11 cellular contexts compared by ENCODE assay signal in genomic region chr11:74720596-74721478, GRCh38. TPM values are rescaled to one million over a fixed set of nuclear protein-coding genes. Genes with fewer than 3 reads are reported as not detected.
A peak's percentile ranks its signal among the peaks of the same experiment; 100 is the strongest.
DNase-seq lines count a peak whose midpoint lies in the region; ATAC-seq, FAIRE-seq and TF ChIP-seq lines count a peak whose summit lies in the region.
"Had no signal": no experiment of that assay in that cellular context is flagged by ENCODE, and none has a peak within 500 bp of the region (broad histone marks: within the 10 kb centered on the region; RNA-seq: fewer than 3 reads in every experiment).

No MANE protein-coding gene starts in this region.

- H3K27me3 ChIP-seq in right cardiac atrium (ENCODE audit: control insufficient read depth, insufficient read depth), result no peaks in the 10 kb centered on the region
- H3K27me3 ChIP-seq in pancreas, result no peaks in the 10 kb centered on the region
- H3K27me3 ChIP-seq: right lobe of liver had no signal

- no peaks in the 10 kb centered on the region for H3K36me3 Mint-ChIP-seq in activated naive CD4-positive, alpha-beta T cell treated with anti-CD3 and anti-CD28 coated beads, Interleukin-2, amount 50 U/mL, for 72 hours

- peak; percentile 26 for DNase-seq in AG10803 (ENCODE audit: low read depth)
- DNase-seq in cardiac fibroblast (ENCODE audit: low read depth in 2 of 2), result peak; percentile 29 to 84
- peak; percentile 88 to 95 (median 93) for DNase-seq in right cardiac atrium
- DNase-seq in pancreas, result peak in 2 of 6 donors; percentile 24 to 32
- no peak for DNase-seq in GM13976 (ENCODE audit: low spot score)
- DNase-seq in activated naive CD4-positive, alpha-beta T cell treated with anti-CD3 and anti-CD28 coated beads, Interleukin-2, amount 50 U/mL, for 72 hours (ENCODE audit: low spot score in 2 of 2), result no peak
- DNase-seq in SK-N-DZ (ENCODE audit: low spot score), result no peak
- no peak for DNase-seq in DMS153 (lab: John Stamatoyannopoulos, UW)
- DNase-seq: right lobe of liver had no signal

- in situ Hi-C loops in GM13976 (cut with MboI; ENCODE audit: low sequenced_read_pairs, unreplicated experiment), result no loop called here

- TF ChIP-seq CTCF in AG10803 (conservative IDR thresholded peaks at IDR 0.05; ENCODE audit: low read length) (no peak), cardiac fibroblast (IDR thresholded peaks at IDR 0.05; ENCODE audit: low read depth, low read length) (no peak), pancreas (IDR thresholded peaks at IDR 0.05) (no peak), GM13976 (IDR thresholded peaks at IDR 0.05; ENCODE audit: borderline replicate concordance, control extremely low read depth, extremely low read depth, insufficient read depth, missing control alignments) (no peak)

- H3K4me3 ChIP-seq in AG10803 (ENCODE audit: low read length) (no peak overlapping the region), cardiac fibroblast (replicated peaks in 1 of 2; ENCODE audit: low read depth in 2 of 2, low read length in 2 of 2) (no peak overlapping the region), right cardiac atrium (ENCODE audit: low read length) (no peak overlapping the region), pancreas (no peak overlapping the region)
- H3K4me3 ChIP-seq: cardiac muscle cell, right lobe of liver had no signal

- ATAC-seq in right cardiac atrium (peak; percentile 87 to 92), pancreas (peak; percentile 51 to 67 (median 60))
- no peak for ATAC-seq in activated naive CD4-positive, alpha-beta T cell treated with anti-CD3 and anti-CD28 coated beads, Interleukin-2, amount 50 U/mL, for 72 hours

- intact Hi-C loops in right cardiac atrium (cut with DNase I) (loop anchor here in 2 of 4 donors (10.0 kb wide), 1 partner anchor 86 kb away; no protein-coding TSS in a partner anchor), pancreas (cut with DNase I) (loop anchor here in 1 of 3 donors (10.0 kb wide), 1 partner anchor 86 kb away; no protein-coding TSS in a partner anchor)

- H3K27ac ChIP-seq in right cardiac atrium (ENCODE audit: low read length) (peak overlapping the region; percentile 40), pancreas (no peak overlapping the region)
- H3K27ac ChIP-seq: cardiac muscle cell, right lobe of liver had no signal

- WGBS in right cardiac atrium, result 40% methylated on average over 17 of the region's 17 CpGs
- WGBS in pancreas, 2 donors, result 64 to 67% methylated on average over 17 of the region's 17 CpGs

- FAIRE-seq in pancreas (lab: Jason Lieb, UNC), result no peak

- peaks cover 12% of the 10 kb centered on the region for H3K4me1 ChIP-seq in right cardiac atrium (ENCODE audit: control insufficient read depth, insufficient read depth, low read length)
- H3K4me1 ChIP-seq in pancreas, result no peaks in the 10 kb centered on the region
- H3K4me1 ChIP-seq: right lobe of liver had no signal

- H3K9me3 Mint-ChIP-seq in activated naive CD4-positive, alpha-beta T cell treated with anti-CD3 and anti-CD28 coated beads, Interleukin-2, amount 50 U/mL, for 72 hours, result no peaks in the 10 kb centered on the region

- no peaks in the 10 kb centered on the region for H3K9me3 ChIP-seq in right cardiac atrium (ENCODE audit: control insufficient read depth, low read length)
- H3K9me3 ChIP-seq in pancreas, result no peaks in the 10 kb centered on the region
- H3K9me3 ChIP-seq: right lobe of liver had no signal

- no peak overlapping the region for H3K27ac Mint-ChIP-seq in activated naive CD4-positive, alpha-beta T cell treated with anti-CD3 and anti-CD28 coated beads, Interleukin-2, amount 50 U/mL, for 72 hours

- H3K36me3 ChIP-seq in pancreas, result no peaks in the 10 kb centered on the region
- H3K36me3 ChIP-seq: cardiac muscle cell, right lobe of liver had no signal

RNA-seq across cellular contexts. Expression of gene CHRDL2, which starts 10.4 kb away (rescaled TPM):
- total RNA-seq in right cardiac atrium (10 to 100 TPM in 1 of 4 donors, 1 to 10 TPM in 3; 2.7 to 11.8 (median 3.2) TPM), pancreas (1 to 10 TPM in 2 of 6 donors, under 1 TPM in 3, not detected in 1; 0.72 to 6.9 (median 0.82) TPM)
- polyA plus RNA-seq in right cardiac atrium (0.97 TPM), pancreas (1 to 10 TPM; 2.0 to 3.8 TPM)
- not detected for total RNA-seq in activated naive CD4-positive, alpha-beta T cell treated with anti-CD3 and anti-CD28 coated beads, Interleukin-2, amount 50 U/mL, for 72 hours
- polyA plus RNA-seq in SK-N-DZ (2014; cell fraction: cytosol; rRNA removed), result 0.44 TPM in 1 of 2 replicates, not detected in the other
- 0.81 and 8.5 TPM in 2 replicates for polyA plus RNA-seq in SK-N-DZ (2014; cell fraction: nucleus; rRNA removed)
- total RNA-seq: cardiac muscle cell, NCI-H460 had no signal
- polyA plus RNA-seq: cardiac muscle cell had no signal

RNA-seq across cellular contexts. Expression of gene RNF169, which starts 27.8 kb away (rescaled TPM):
- total RNA-seq in right cardiac atrium (10 to 100 TPM in 3 of 4 donors, 1 to 10 TPM in 1; 9.9 to 11.6 (median 10.8) TPM), pancreas (10 to 100 TPM in 1 of 6 donors, 1 to 10 TPM in 5; 6.7 to 12.0 (median 7.5) TPM)
- polyA plus RNA-seq in right cardiac atrium (2.5 TPM), pancreas (1 to 10 TPM; 2.3 to 3.5 TPM)
- 10 to 100 TPM; 14.2 to 15.5 TPM for total RNA-seq in activated naive CD4-positive, alpha-beta T cell treated with anti-CD3 and anti-CD28 coated beads, Interleukin-2, amount 50 U/mL, for 72 hours
- polyA plus RNA-seq in SK-N-DZ (2014; cell fraction: cytosol; rRNA removed), result 21.5 and 26.7 TPM in 2 replicates
- polyA plus RNA-seq in SK-N-DZ (2014; cell fraction: nucleus; rRNA removed), result 31.1 and 37.5 TPM in 2 replicates

Comparison
In these comparisons a context has a peak if more than half of its experiments do, and no peak if none do; other contexts are left out.
1. DNase-seq: peak in AG10803 (single experiment), cardiac fibroblast (2 of 2) and right cardiac atrium (3 of 3); none in GM13976 (single experiment), activated naive CD4-positive, alpha-beta T cell treated with anti-CD3 and anti-CD28 coated beads, Interleukin-2, amount 50 U/mL, for 72 hours (0 of 2), SK-N-DZ (single experiment) and DMS153 (single experiment).
2. ATAC-seq: peak in right cardiac atrium (2 of 2) and pancreas (4 of 4); none in activated naive CD4-positive, alpha-beta T cell treated with anti-CD3 and anti-CD28 coated beads, Interleukin-2, amount 50 U/mL, for 72 hours (0 of 2).